ENCODE assay signal across 1 cellular context in genomic region chr12:71438670-71439361, GRCh38.
TF ChIP-seq lines count a peak whose summit lies in the region.

No MANE protein-coding gene starts in this region.

TF ChIP-seq in HEK293, 187 proteins besides CTCF, POLR2A, EP300 and RAD21 (continued from another document and continues in another):
- TF ChIP-seq ZNF518A (tag by site-specific recombination; conservative IDR thresholded peaks at IDR 0.05; ENCODE audit: low read depth) (no peak), ZBTB17 (tag by site-specific recombination; IDR thresholded peaks at IDR 0.05) (peak; percentile 89), ZNF18 (tag by site-specific recombination; IDR thresholded peaks at IDR 0.05) (peak; percentile 72; the same call in 1 of the 2 replicates), ZSCAN16 (tag by site-specific recombination; IDR thresholded peaks at IDR 0.05) (no peak), ZNF335 (tag by site-specific recombination; conservative IDR thresholded peaks at IDR 0.05) (peak; percentile 90), ZNF792 (tag by site-specific recombination; IDR thresholded peaks at IDR 0.05) (no peak), ZNF561 (tag by site-specific recombination; IDR thresholded peaks at IDR 0.05; ENCODE audit: borderline replicate concordance) (no peak), ZFHX2 (tag by site-specific recombination; conservative IDR thresholded peaks at IDR 0.05) (no peak), ZNF670 (tag by site-specific recombination; IDR thresholded peaks at IDR 0.05; ENCODE audit: low read depth) (no peak), AEBP2 (tag by site-specific recombination; IDR thresholded peaks at IDR 0.05; ENCODE audit: borderline replicate concordance) (no peak), ZNF175 (tag by site-specific recombination; IDR thresholded peaks at IDR 0.05) (no peak), PRDM6 (tag by site-specific recombination; IDR thresholded peaks at IDR 0.05) (peak; percentile 75), ZNF596 (tag by site-specific recombination; IDR thresholded peaks at IDR 0.05) (no peak), ZNF624 (tag by site-specific recombination; IDR thresholded peaks at IDR 0.05) (no peak), ZNF610 (tag by site-specific recombination; IDR thresholded peaks at IDR 0.05; ENCODE audit: borderline replicate concordance) (no peak), ZXDB (tag by site-specific recombination; IDR thresholded peaks at IDR 0.05) (no peak), YY2 (tag by site-specific recombination; IDR thresholded peaks at IDR 0.05) (no peak), ZNF791 (tag by site-specific recombination; IDR thresholded peaks at IDR 0.05) (no peak), BCL11B (tag by site-specific recombination; IDR thresholded peaks at IDR 0.05; ENCODE audit: low read depth) (no peak), SCRT2 (tag by site-specific recombination; IDR thresholded peaks at IDR 0.05) (no peak), ZNF513 (tag by site-specific recombination; IDR thresholded peaks at IDR 0.05) (no peak), ZNF529 (tag by site-specific recombination; IDR thresholded peaks at IDR 0.05; ENCODE audit: insufficient replicate concordance) (no peak), ZBTB20 (tag by site-specific recombination; IDR thresholded peaks at IDR 0.05) (no peak), GFI1B (tag by site-specific recombination; IDR thresholded peaks at IDR 0.05) (peak; percentile 90), ZNF302 (tag by site-specific recombination; IDR thresholded peaks at IDR 0.05; ENCODE audit: low read depth) (no peak), ZNF221 (tag by site-specific recombination; IDR thresholded peaks at IDR 0.05; ENCODE audit: borderline replicate concordance) (no peak), INSM2 (tag by site-specific recombination; IDR thresholded peaks at IDR 0.05) (no peak), ZNF366 (tag by site-specific recombination; conservative IDR thresholded peaks at IDR 0.05) (no peak), ZNF776 (tag by site-specific recombination; IDR thresholded peaks at IDR 0.05; ENCODE audit: borderline replicate concordance) (no peak), ZNF133 (tag by site-specific recombination; IDR thresholded peaks at IDR 0.05) (no peak), EGR2 (tag by site-specific recombination; IDR thresholded peaks at IDR 0.05; ENCODE audit: low read depth) (no peak), ZNF600 (tag by site-specific recombination; IDR thresholded peaks at IDR 0.05) (no peak), ZBTB49 (tag by site-specific recombination; IDR thresholded peaks at IDR 0.05; ENCODE audit: low read depth) (no peak), PRDM2 (tag by site-specific recombination; IDR thresholded peaks at IDR 0.05; ENCODE audit: borderline replicate concordance) (no peak), ZNF114 (tag by site-specific recombination; IDR thresholded peaks at IDR 0.05) (no peak)
